ENCODE assay signal across 10 cellular contexts in genomic region chr2:238596571-238597551, GRCh38.
A peak's percentile ranks its signal among the peaks of the same experiment; 100 is the strongest.
DNase-seq lines count a peak whose midpoint lies in the region; ATAC-seq, FAIRE-seq and TF ChIP-seq lines count a peak whose summit lies in the region.
"Had no signal": no experiment of that assay in that cellular context is flagged by ENCODE, and none has a peak within 500 bp of the region (broad histone marks: within the 10 kb centered on the region; RNA-seq: fewer than 3 reads in every experiment).

No MANE protein-coding gene starts in this region.

- dilution Hi-C loops in IMR-90 (cut with HindIII; ENCODE audit: low sequenced_read_pairs, unreplicated experiment) = no loop called here

- FAIRE-seq in HepG2 (lab: Jason Lieb, UNC) = no peak

- H4K5ac ChIP-seq in IMR-90 (ENCODE audit: low read depth, low read length) = no peak overlapping the region

- no peak overlapping the region for H3K27ac ChIP-seq in IMR-90 (ENCODE audit: insufficient read depth, low read length)
- H3K27ac ChIP-seq in HepG2 (ENCODE audit: extremely low read length, insufficient read depth, low read length) = no peak overlapping the region
- peak overlapping the region; percentile 60 to 81 (median 71) for H3K27ac ChIP-seq in upper lobe of left lung

- TF ChIP-seq EP300 in HepG2 (IDR thresholded peaks at IDR 0.05; ENCODE audit: low read depth in 2 of 2, low read length in 2 of 2) (no peak; a peak in 1 of 4 replicates), HepG2 (CRISPR knock-in tag; IDR thresholded peaks at IDR 0.05; ENCODE audit: borderline replicate concordance) (no peak), upper lobe of left lung (IDR thresholded peaks at IDR 0.05) (peak in 3 of 4 donors; percentile 21 to 97 (median 76))

- 0 out of 3 replicates have a peak overlapping the region, but pooled peaks have one; percentile 33 for H2BK15ac ChIP-seq in IMR-90 (ENCODE audit: low read depth, low read length)

- H3K14ac ChIP-seq in IMR-90 (replicated peaks; ENCODE audit: low read depth, low read length) = no peak overlapping the region

- peak overlapping the region; percentile 54 for H4K91ac ChIP-seq in IMR-90 (ENCODE audit: insufficient read depth, low read depth, low read length)

- no peak overlapping the region for H2BK5ac ChIP-seq in IMR-90 (ENCODE audit: low read depth, low read length, poor library complexity, severe bottlenecking)

- H4K20me1 ChIP-seq in IMR-90 (ENCODE audit: insufficient read depth, low read length) = no peaks in the 10 kb centered on the region
- H4K20me1 ChIP-seq in HepG2 (ENCODE audit: insufficient read depth, low read length) = no peaks in the 10 kb centered on the region

- H3K4me2 ChIP-seq in IMR-90 (ENCODE audit: low read depth, low read length) = no peak overlapping the region
- H3K4me2 ChIP-seq in HepG2 (ENCODE audit: low read depth, low read length) = 0 out of 2 replicates have a peak overlapping the region, but pooled peaks have one; percentile 8

- ATAC-seq in IMR-90 (ENCODE audit: low read depth) (peak; percentile 81), HepG2 (peak; percentile 48; the same call in 2 of the 3 replicates), upper lobe of left lung (ENCODE audit: low FRiP score in 2 of 2) (peak; percentile 55 to 85), HG02884 (IDR thresholded peaks at IDR 0.05; ENCODE audit: unreplicated experiment) (no peak)

- DNase-seq in IMR-90 = peak; percentile 71
- DNase-seq in choroid plexus epithelial cell (ENCODE audit: low read depth) = peak; percentile 93
- DNase-seq in HepG2 (ENCODE audit: low spot score) = peak; percentile 70
- peak; percentile 36 to 72 for DNase-seq in upper lobe of left lung
- DNase-seq in stimulated activated CD4-positive, alpha-beta T cell treated with anti-CD3 and anti-CD28 coated beads, Interleukin-2, amount 100 ng/mL, for 24 hours = no peak
- no peak for DNase-seq in DMS 273 treated with DMSO at 0.1 percent for 48 hours (lab: John Stamatoyannopoulos, UW)
- no peak for DNase-seq in activated gamma-delta T cell treated with Interleukin-2 at 50 U/mL for 16 hours
- DNase-seq: activated T-cell treated with anti-CD3 and anti-CD28 coated beads for 4 hours, NCI-H1436 had no signal

- H3K4me3 ChIP-seq in IMR-90 (ENCODE audit: insufficient read depth, low read depth, low read length) (no peak overlapping the region), choroid plexus epithelial cell (ENCODE audit: low read depth, low read length) (no peak overlapping the region), HepG2 (replicated peaks in 1 of 3; ENCODE audit: insufficient read depth in 1 of 3, low read depth in 2 of 3, low read length in 3 of 3) (no peak overlapping the region), upper lobe of left lung (no peak overlapping the region)

- peak overlapping the region; percentile 27; the same call in 1 of the 2 replicates for H2AK5ac ChIP-seq in IMR-90 (ENCODE audit: low read depth, low read length)

- no peaks in the 10 kb centered on the region for H3K9me3 ChIP-seq in IMR-90 (ENCODE audit: control insufficient read depth, insufficient read depth, low read length)
- no peaks in the 10 kb centered on the region for H3K9me3 ChIP-seq in HepG2 (ENCODE audit: low read length)
- H3K9me3 ChIP-seq in upper lobe of left lung = no peaks in the 10 kb centered on the region

- CTCF ChIA-PET in IMR-90 (lab: Yijun Ruan, JAX) (interaction anchor here (0.6 kb wide), 1 partner anchor 226 kb away, joined by 3 read pairs; no protein-coding TSS in a partner anchor), HepG2 (lab: Yijun Ruan, JAX; ENCODE audit: low intra/inter-chr PET ratio, low total read pairs) (no interaction called here)

- intact Hi-C loops in IMR-90 (cut with micrococcal nuclease) (no loop called here), HepG2 (cut with micrococcal nuclease; ENCODE audit: unreplicated experiment) (no loop called here)

- no peaks in the 10 kb centered on the region for H3K79me1 ChIP-seq in IMR-90 (ENCODE audit: low read depth in 1 of 2, low read length in 2 of 2)

- TF ChIP-seq RAD21 in IMR-90 (IDR thresholded peaks at IDR 0.05; ENCODE audit: low read length) = no peak
- TF ChIP-seq RAD21 in HepG2 (CRISPR knock-in tag; IDR thresholded peaks at IDR 0.05) = no peak

- H3K9me1 ChIP-seq in IMR-90 (ENCODE audit: insufficient read depth, low read length) = no peaks in the 10 kb centered on the region

- no peak overlapping the region for H3K23ac ChIP-seq in IMR-90 (ENCODE audit: low read depth, low read length)

- no peak overlapping the region for H3K56ac ChIP-seq in IMR-90 (ENCODE audit: extremely low read depth, insufficient read depth, low read length)

- peak overlapping the region; percentile 21; the same call in 1 of the 2 replicates for H3K4ac ChIP-seq in IMR-90 (ENCODE audit: low read depth, low read length)

- in situ Hi-C loops in IMR-90 (cut with MboI; ENCODE audit: low sequenced_read_pairs) (no loop called here), HepG2 (cut with HindIII; ENCODE audit: extremely low pct_ligation_motif_present, low pct_unique_long_range_greater_than_20kb) (no loop called here)

- BruUV-seq in IMR-90 (replicated peaks; lab: Mats Ljungman, UMichigan) (no TSS peak), HepG2 (replicated peaks; lab: Mats Ljungman, UMichigan) (no TSS peak)

- no peak overlapping the region for H2AK9ac ChIP-seq in IMR-90 (replicated peaks; ENCODE audit: low read depth, low read length, poor library complexity)

- H3K9ac ChIP-seq in IMR-90 (ENCODE audit: low read depth, low read length) (no peak overlapping the region), HepG2 (ENCODE audit: insufficient read depth, low read depth, low read length) (no peak overlapping the region)

- TF ChIP-seq POLR2A in IMR-90 (IDR thresholded peaks at IDR 0.05; ENCODE audit: low read depth, low read length) (no peak), HepG2 (IDR thresholded peaks at IDR 0.05; ENCODE audit: insufficient read depth in 1 of 2, low read depth in 2 of 2, low read length in 2 of 2) (no peak), upper lobe of left lung (IDR thresholded peaks at IDR 0.05) (peak in 1 of 4 donors; percentile 57)

- WGBS in IMR-90 (ENCODE audit: extremely low coverage in 2 of 2, insufficient read length in 1 of 2), 2 experiments = 38% methylated on average over 4 of the region's 24 CpGs; no CpG with 5 or more reads in 1 of the 2 experiments
- 25% methylated on average over 24 of the region's 24 CpGs for WGBS in HepG2 (ENCODE audit: low lambda C conversion rate)
- 43 to 45% methylated on average over 24 of the region's 24 CpGs for WGBS in upper lobe of left lung, 2 donors

- no peak overlapping the region for H3K18ac ChIP-seq in IMR-90 (ENCODE audit: low read depth, low read length)

- H3K79me2 ChIP-seq in HepG2 (ENCODE audit: insufficient read depth, low read length) = no peaks in the 10 kb centered on the region

- TF ChIP-seq CTCF in IMR-90 (conservative IDR thresholded peaks at IDR 0.05; ENCODE audit: low read depth, low read length) (no peak), choroid plexus epithelial cell (conservative IDR thresholded peaks at IDR 0.05; ENCODE audit: low read depth, low read length) (no peak), HepG2 (CRISPR knock-in tag; IDR thresholded peaks at IDR 0.05) (no peak), upper lobe of left lung (IDR thresholded peaks at IDR 0.05) (no peak)

- H3K27me3 ChIP-seq in IMR-90 (ENCODE audit: control insufficient read depth, insufficient read depth, low read length) = no peaks in the 10 kb centered on the region
- H3K27me3 ChIP-seq in HepG2 (ENCODE audit: control insufficient read depth in 1 of 2, insufficient read depth in 2 of 2, low read length in 2 of 2) = peaks cover 6 to 72% of the 10 kb centered on the region in 2 experiments; a peak in 4 of 5 replicates
- no peaks in the 10 kb centered on the region for H3K27me3 ChIP-seq in upper lobe of left lung

- H2AFZ ChIP-seq in IMR-90 (replicated peaks; ENCODE audit: low read length, poor library complexity) = peak overlapping the region; percentile 47
- H2AFZ ChIP-seq in HepG2 (ENCODE audit: low read length) = no peak overlapping the region

- H4K8ac ChIP-seq in IMR-90 (ENCODE audit: low read depth in 2 of 2, low read length in 2 of 2) = peak overlapping the region in 1 of 2 experiments; percentile 18; a peak in 1 of 4 replicates

- H2BK120ac ChIP-seq in IMR-90 (ENCODE audit: low read depth, low read length) = peak overlapping the region; percentile 30

- H3K4me1 ChIP-seq in IMR-90 (ENCODE audit: control insufficient read depth, insufficient read depth, low read length) (peaks cover 12% of the 10 kb centered on the region; the same call in 1 of the 2 replicates), HepG2 (ENCODE audit: insufficient read depth, low read length) (peaks cover 16% of the 10 kb centered on the region), upper lobe of left lung (peaks cover 32 to 36% (median 32%) of the 10 kb centered on the region in 4 donors)

- H3K36me3 ChIP-seq in IMR-90 (ENCODE audit: control insufficient read depth, insufficient read depth, low read length) (no peaks in the 10 kb centered on the region), HepG2 (replicated peaks in 1 of 2; ENCODE audit: control insufficient read depth in 1 of 2, insufficient read depth in 2 of 2, low read length in 2 of 2) (no peaks in the 10 kb centered on the region), upper lobe of left lung (no peaks in the 10 kb centered on the region)

- POLR2A ChIA-PET in IMR-90 (lab: Charles Lee; ENCODE audit: unreplicated experiment) = no interaction called here
- POLR2A ChIA-PET in HepG2 (lab: Yijun Ruan, JAX) = no interaction called here

- H2BK20ac ChIP-seq in IMR-90 (ENCODE audit: low read depth, low read length) = peak overlapping the region; percentile 31; the same call in 1 of the 2 replicates

TF ChIP-seq in IMR-90, 13 proteins besides CTCF, POLR2A, EP300 and RAD21:
- TF ChIP-seq NFE2L2 (IDR thresholded peaks at IDR 0.05; ENCODE audit: low read depth, low read length) (no peak), MAFK (IDR thresholded peaks at IDR 0.05; ENCODE audit: low read depth, low read length) (0 out of 2 replicates have a peak, but pooled peaks have one; percentile 51)
TF ChIP-seq in IMR-90: peak in this region for 1.

TF ChIP-seq in HepG2, 621 proteins besides CTCF, POLR2A, EP300 and RAD21 (continues in another document):
- TF ChIP-seq HNRNPK (IDR thresholded peaks at IDR 0.05; ENCODE audit: low read depth, low read length, poor library complexity, severe bottlenecking) (no peak), TCF7 (IDR thresholded peaks at IDR 0.05; ENCODE audit: low read depth) (peak; percentile 31; the same call in 1 of the 2 replicates)

Comparison
In these comparisons a context has a peak if more than half of its experiments do, and no peak if none do; other contexts are left out.
1. DNase-seq: peak in IMR-90 (single experiment), choroid plexus epithelial cell (single experiment), HepG2 (single experiment) and upper lobe of left lung (2 of 2); none in stimulated activated CD4-positive, alpha-beta T cell treated with anti-CD3 and anti-CD28 coated beads, Interleukin-2, amount 100 ng/mL, for 24 hours (0 of 2), DMS 273 treated with DMSO at 0.1 percent for 48 hours (single experiment) and activated gamma-delta T cell treated with Interleukin-2 at 50 U/mL for 16 hours (single experiment).
2. H3K27ac ChIP-seq: peak in upper lobe of left lung (4 of 4); none in IMR-90 (single experiment) and HepG2 (single experiment).